Comparison of ENCODE assay signal across 15 cellular contexts in the genomic region with DNA sequence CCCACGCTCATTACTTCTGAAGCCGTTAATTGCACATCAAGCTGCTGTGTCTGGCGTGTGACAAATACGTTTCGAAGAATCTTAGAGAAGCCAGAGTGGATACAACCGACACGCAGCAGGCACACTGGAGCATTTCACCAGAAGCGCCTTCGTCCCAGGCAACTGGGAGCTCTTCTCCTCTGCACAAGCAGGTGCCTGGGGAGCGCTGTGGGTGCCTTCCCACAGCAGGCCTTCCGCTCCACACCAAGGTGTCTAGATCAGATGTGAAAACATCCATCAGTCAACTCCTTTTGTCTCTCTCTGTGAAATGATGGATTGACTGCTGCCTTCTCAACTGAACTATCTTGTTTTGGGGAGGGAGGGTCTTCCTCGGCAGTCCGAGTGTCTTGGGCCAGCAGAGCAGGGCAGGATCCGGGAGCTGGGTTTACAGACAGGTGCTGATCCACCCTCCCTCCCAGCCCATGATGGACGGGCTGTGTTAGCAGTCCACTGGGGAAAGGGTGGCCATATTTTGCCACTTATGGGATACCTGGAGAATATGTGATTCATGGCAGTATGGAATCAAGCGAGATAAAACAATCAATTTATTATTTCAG.
DNase-seq lines count a peak whose midpoint lies in the region; ATAC-seq and TF ChIP-seq lines count a peak whose summit lies in the region.
"Had no signal": no experiment of that assay in that cellular context is flagged by ENCODE, and none has a peak within 500 bp of the region (broad histone marks: within the 10 kb centered on the region; RNA-seq: fewer than 3 reads in every experiment).

No MANE protein-coding gene starts in this region.

- no peak overlapping the region for H2BK12ac ChIP-seq in mesenchymal stem cell (ENCODE audit: low read length in 2 of 2)

- no peak overlapping the region for H2AK5ac ChIP-seq in mesenchymal stem cell (ENCODE audit: low read length, severe bottlenecking)

- H3K18ac ChIP-seq in mesenchymal stem cell (ENCODE audit: low read depth in 1 of 2, low read length in 2 of 2) = no peak overlapping the region

- H2BK15ac ChIP-seq in mesenchymal stem cell (ENCODE audit: low read depth, poor library complexity, severe bottlenecking) = no peak overlapping the region

- H3K4me3 ChIP-seq in right atrium auricular region (no peak overlapping the region), mesenchymal stem cell (ENCODE audit: insufficient read depth in 1 of 2, low read depth in 1 of 2, low read length in 2 of 2) (no peak overlapping the region)
- H3K4me3 ChIP-seq: GM23338 had no signal

- H3K4me2 ChIP-seq in mesenchymal stem cell (ENCODE audit: low read length, poor library complexity, severe bottlenecking) = peak overlapping the region; percentile 11
- H3K4me2 ChIP-seq: GM23338 had no signal

- H3K27ac Mint-ChIP-seq in stimulated activated effector memory CD8-positive, alpha-beta T cell treated with anti-CD3 and anti-CD28 coated beads, Interleukin-12 subunit alpha, Interleukin-12 subunit beta, amount 100 ng/mL, for 72 hours = no peak overlapping the region
- no peak overlapping the region for H3K27ac Mint-ChIP-seq in naive thymus-derived CD8-positive, alpha-beta T cell
- H3K27ac Mint-ChIP-seq: B cell; CD4-positive, alpha-beta T cell; GM23338 had no signal

- H3K27me3 ChIP-seq in right atrium auricular region (no peaks in the 10 kb centered on the region), mesenchymal stem cell (ENCODE audit: control insufficient read depth in 1 of 2, insufficient read depth in 1 of 2, low read length in 2 of 2) (no peaks in the 10 kb centered on the region)

- no peak overlapping the region for H3K9ac ChIP-seq in mesenchymal stem cell (ENCODE audit: low read length)

- POLR2A ChIA-PET in naive thymus-derived CD8-positive, alpha-beta T cell (lab: Charles Lee) = no interaction called here

- DNase-seq in right atrium auricular region (ENCODE audit: low spot score) = peak; percentile 47
- DNase-seq in cardiac septum (ENCODE audit: low spot score) = no peak
- DNase-seq in mesenchymal stem cell = no peak
- no peak for DNase-seq in stimulated activated effector memory CD8-positive, alpha-beta T cell treated with anti-CD3 and anti-CD28 coated beads, Interleukin-12 subunit alpha, Interleukin-12 subunit beta, amount 100 ng/mL, for 72 hours (ENCODE audit: low spot score in 2 of 2)
- no peak for DNase-seq in ecto neural progenitor cell (ENCODE audit: low spot score)
- DNase-seq in naive thymus-derived CD8-positive, alpha-beta T cell = no peak
- DNase-seq: CD4-positive, alpha-beta T cell; DMS153; DMS79; GDM1; HCEC 1CT had no signal

- peaks cover 8% of the 10 kb centered on the region for H3K9me3 Mint-ChIP-seq in stimulated activated effector memory CD8-positive, alpha-beta T cell treated with anti-CD3 and anti-CD28 coated beads, Interleukin-12 subunit alpha, Interleukin-12 subunit beta, amount 100 ng/mL, for 72 hours
- peaks cover 4 to 22% (median 10%) of the 10 kb centered on the region in 9 donors for H3K9me3 Mint-ChIP-seq in naive thymus-derived CD8-positive, alpha-beta T cell

- no peaks in the 10 kb centered on the region for H3K79me1 ChIP-seq in mesenchymal stem cell (replicated peaks; ENCODE audit: low read length, poor library complexity, severe bottlenecking)

- no peak overlapping the region for H2BK5ac ChIP-seq in mesenchymal stem cell (ENCODE audit: low read depth, low read length, poor library complexity, severe bottlenecking)

- H3K4me1 ChIP-seq in right atrium auricular region (no peaks in the 10 kb centered on the region), mesenchymal stem cell (ENCODE audit: control insufficient read depth, insufficient read depth, low read depth, low read length) (no peaks in the 10 kb centered on the region)

- 88% methylated on average over 14 of the region's 16 CpGs for WGBS in mesenchymal stem cell

- intact Hi-C loops in cardiac septum (cut with DNase I) = no loop called here

- H3K9me3 ChIP-seq in right atrium auricular region (peaks cover 0 to 10% of the 10 kb centered on the region in 2 donors), mesenchymal stem cell (ENCODE audit: control insufficient read depth, low read length) (peaks cover 8% of the 10 kb centered on the region)

- H2AFZ ChIP-seq in mesenchymal stem cell (ENCODE audit: low read depth, low read length) = no peak overlapping the region
- H2AFZ ChIP-seq: GM23338 had no signal

- no peak overlapping the region for H4K8ac ChIP-seq in mesenchymal stem cell (ENCODE audit: low read length)

- H3K4me3 Mint-ChIP-seq in stimulated activated effector memory CD8-positive, alpha-beta T cell treated with anti-CD3 and anti-CD28 coated beads, Interleukin-12 subunit alpha, Interleukin-12 subunit beta, amount 100 ng/mL, for 72 hours = no peak overlapping the region
- no peak overlapping the region for H3K4me3 Mint-ChIP-seq in naive thymus-derived CD8-positive, alpha-beta T cell
- H3K4me3 Mint-ChIP-seq: B cell; CD4-positive, alpha-beta T cell; GM23338 had no signal

- H4K91ac ChIP-seq in mesenchymal stem cell (ENCODE audit: low read length) = no peak overlapping the region

- H3K36me3 Mint-ChIP-seq in stimulated activated effector memory CD8-positive, alpha-beta T cell treated with anti-CD3 and anti-CD28 coated beads, Interleukin-12 subunit alpha, Interleukin-12 subunit beta, amount 100 ng/mL, for 72 hours = no peaks in the 10 kb centered on the region
- peaks cover 0 to 6% (median 0%) of the 10 kb centered on the region in 3 donors for H3K36me3 Mint-ChIP-seq in naive thymus-derived CD8-positive, alpha-beta T cell

- no peak overlapping the region for H3K4ac ChIP-seq in mesenchymal stem cell (ENCODE audit: low read depth in 1 of 2, low read length in 2 of 2)

- peak; percentile 21 for ATAC-seq in stimulated activated effector memory CD8-positive, alpha-beta T cell treated with anti-CD3 and anti-CD28 coated beads, Interleukin-12 subunit alpha, Interleukin-12 subunit beta, amount 100 ng/mL, for 72 hours
- no peak for ATAC-seq in naive thymus-derived CD8-positive, alpha-beta T cell
- ATAC-seq: GM23338 had no signal

- no peaks in the 10 kb centered on the region for H3K4me1 Mint-ChIP-seq in stimulated activated effector memory CD8-positive, alpha-beta T cell treated with anti-CD3 and anti-CD28 coated beads, Interleukin-12 subunit alpha, Interleukin-12 subunit beta, amount 100 ng/mL, for 72 hours
- peaks cover 0 to 2% (median 0%) of the 10 kb centered on the region in 4 donors for H3K4me1 Mint-ChIP-seq in naive thymus-derived CD8-positive, alpha-beta T cell
- H3K4me1 Mint-ChIP-seq: B cell, GM23338 had no signal

- no peak overlapping the region for H3K14ac ChIP-seq in mesenchymal stem cell (ENCODE audit: low read length in 2 of 2)

- H2BK120ac ChIP-seq in mesenchymal stem cell (ENCODE audit: low read depth, low read length) = no peak overlapping the region

- H3K36me3 ChIP-seq in right atrium auricular region = no peaks in the 10 kb centered on the region
- no peaks in the 10 kb centered on the region for H3K36me3 ChIP-seq in mesenchymal stem cell (ENCODE audit: control insufficient read depth in 1 of 2, insufficient read depth in 2 of 2, low read depth in 1 of 2, low read length in 2 of 2)

- H3K27ac ChIP-seq in right atrium auricular region (no peak overlapping the region), mesenchymal stem cell (ENCODE audit: low read length, poor library complexity, severe bottlenecking) (no peak overlapping the region)
- H3K27ac ChIP-seq: C4-2B, HL-60 had no signal

- peaks cover 0 to 9% (median 6%) of the 10 kb centered on the region in 5 donors for H3K27me3 Mint-ChIP-seq in naive thymus-derived CD8-positive, alpha-beta T cell
- H3K27me3 Mint-ChIP-seq: B cell; CD4-positive, alpha-beta T cell had no signal

- TF ChIP-seq CTCF in right atrium auricular region (IDR thresholded peaks at IDR 0.05) = no peak

- no peak overlapping the region for H3K23ac ChIP-seq in mesenchymal stem cell (ENCODE audit: low read length in 2 of 2)
